In genomic region chr3:100068758-100069345, GRCh38 we compare ENCODE assay signal across 8 cellular contexts. TPM values are rescaled to one million over a fixed set of nuclear protein-coding genes. Genes with fewer than 3 reads are reported as not detected.
DNase-seq lines count a peak whose midpoint lies in the region; ATAC-seq and TF ChIP-seq lines count a peak whose summit lies in the region.

No MANE protein-coding gene starts in this region.

- H3K27me3 Mint-ChIP-seq in endothelial cell (ENCODE audit: unreplicated experiment) = peaks cover 1% of the 10 kb centered on the region

- peaks cover 50% of the 10 kb centered on the region for H3K4me1 Mint-ChIP-seq in endothelial cell (ENCODE audit: unreplicated experiment)

- TF ChIP-seq CTCF in BJ (IDR thresholded peaks at IDR 0.05; ENCODE audit: insufficient read depth, low read depth, low read length) = peak; percentile 76
- TF ChIP-seq CTCF in endothelial cell (IDR thresholded peaks at IDR 0.05; ENCODE audit: unreplicated experiment) = peak; percentile 78

- CTCF ChIA-PET in BJ (lab: Yijun Ruan, JAX) = interaction anchor here (0.7 to 5.6 kb wide), 26 partner anchors 8 to 264 kb away, joined by 3 to 38 read pairs (median 3); partner anchors contain the start of gene CMSS1

- H3K9me3 Mint-ChIP-seq in endothelial cell (ENCODE audit: unreplicated experiment) = no peaks in the 10 kb centered on the region

- H3K4me3 ChIP-seq in BJ (ENCODE audit: low read depth, low read length) = no peak overlapping the region

- H3K4me3 Mint-ChIP-seq in endothelial cell (ENCODE audit: unreplicated experiment) = no peak overlapping the region

- no peak overlapping the region for H3K27ac Mint-ChIP-seq in endothelial cell (ENCODE audit: unreplicated experiment)

- H3K36me3 ChIP-seq in BJ (ENCODE audit: control insufficient read depth, insufficient read depth, low read length) = no peaks in the 10 kb centered on the region

- no peaks in the 10 kb centered on the region for H3K27me3 ChIP-seq in BJ (ENCODE audit: control insufficient read depth, insufficient read depth, low read length)

- no peak for DNase-seq in BJ (ENCODE audit: low read depth)
- DNase-seq in NOMO-1 (lab: John Stamatoyannopoulos, UW; ENCODE audit: unreplicated experiment in 2 of 2) = peak; percentile 30 to 38
- peak; percentile 90 for DNase-seq in activated CD8-positive, alpha-beta memory T cell treated with anti-CD3 and anti-CD28 coated beads for 24 hours
- DNase-seq in endothelial cell (ENCODE audit: low spot score) = peak; percentile 84
- peak; percentile 81 for DNase-seq in mucosa of gallbladder (ENCODE audit: low spot score)
- DNase-seq in stimulated activated CD8-positive, alpha-beta memory T cell treated with anti-CD3 and anti-CD28 coated beads, Interleukin-4, amount 100 ng/mL, for 48 hours = peak; percentile 87

- ATAC-seq in GM19351 (IDR thresholded peaks at IDR 0.05; ENCODE audit: unreplicated experiment) = peak; percentile 72
- peak; percentile 60 for ATAC-seq in HG03520 (IDR thresholded peaks at IDR 0.05; ENCODE audit: unreplicated experiment)

- POLR2A ChIA-PET in BJ (lab: Charles Lee) = no interaction called here

- H3K36me3 Mint-ChIP-seq in endothelial cell (ENCODE audit: low read depth, unreplicated experiment) = no peaks in the 10 kb centered on the region

RNA-seq across cellular contexts. Expression of gene FILIP1L, which starts 45.4 kb away (rescaled TPM):
- polyA plus RNA-seq in BJ (2011; rRNA removed) = 31.2 and 42.9 TPM in 2 replicates
- 42.6 and 47.9 TPM in 2 replicates for polyA minus RNA-seq in BJ (2011; rRNA and poly(A)+ RNA removed)
- total RNA-seq in endothelial cell (ENCODE audit: unreplicated experiment) (19.1 TPM), mucosa of gallbladder (142 TPM)
